In the genomic region with DNA sequence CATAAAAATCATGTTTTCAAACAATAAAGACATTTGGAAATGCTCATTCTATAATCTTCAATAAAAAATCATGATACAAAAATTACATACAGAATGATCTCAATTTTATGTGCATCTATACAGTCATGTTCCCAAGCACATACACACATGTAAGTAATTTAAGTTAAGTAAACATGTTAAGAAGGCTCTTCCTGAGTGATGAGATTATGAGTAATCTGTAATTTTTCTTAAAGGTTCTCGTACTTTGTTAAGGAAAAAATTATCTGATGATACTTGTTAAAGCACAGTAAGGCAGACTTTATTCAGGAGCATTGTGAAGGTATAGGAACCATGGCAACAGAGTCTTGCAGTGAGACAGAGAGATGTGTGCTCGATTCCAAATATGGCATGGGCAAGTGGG, we compare ENCODE assay signal across 25 cellular contexts. TPM values are rescaled to one million over a fixed set of nuclear protein-coding genes. Genes with fewer than 3 reads are reported as not detected.
DNase-seq lines count a peak whose midpoint lies in the region; ATAC-seq and TF ChIP-seq lines count a peak whose summit lies in the region.
"Had no signal": no experiment of that assay in that cellular context is flagged by ENCODE, and none has a peak within 500 bp of the region (broad histone marks: within the 10 kb centered on the region; RNA-seq: fewer than 3 reads in every experiment).

No MANE protein-coding gene starts in this region.

- H2AK5ac ChIP-seq in IMR-90 (ENCODE audit: low read depth, low read length), result no peak overlapping the region
- no peak overlapping the region for H2AK5ac ChIP-seq in mesenchymal stem cell (ENCODE audit: low read length, severe bottlenecking)

- H3K79me2 ChIP-seq in GM23248 (ENCODE audit: insufficient read depth), result no peaks in the 10 kb centered on the region

- TF ChIP-seq CTCF in IMR-90 (conservative IDR thresholded peaks at IDR 0.05; ENCODE audit: low read depth, low read length) (no peak), epithelial cell of esophagus (IDR thresholded peaks at IDR 0.05; ENCODE audit: insufficient read depth, low read depth, low read length, missing control alignments) (no peak)

- H4K20me1 ChIP-seq in GM23248 (ENCODE audit: insufficient read depth) (no peaks in the 10 kb centered on the region), IMR-90 (ENCODE audit: insufficient read depth, low read length) (no peaks in the 10 kb centered on the region)
- H4K20me1 ChIP-seq: BLaER1 treated with 17β-estradiol and CSF1 and Interleukin-3, amounts not matched to agents 10 nM and 100 nM had no signal

- no peaks in the 10 kb centered on the region for H3K4me1 ChIP-seq in GM23248 (ENCODE audit: insufficient read depth)
- H3K4me1 ChIP-seq in IMR-90 (ENCODE audit: control insufficient read depth, insufficient read depth, low read length), result no peaks in the 10 kb centered on the region
- no peaks in the 10 kb centered on the region for H3K4me1 ChIP-seq in mesenchymal stem cell (ENCODE audit: control insufficient read depth, insufficient read depth, low read depth, low read length)
- no peaks in the 10 kb centered on the region for H3K4me1 ChIP-seq in effector memory CD4-positive, alpha-beta T cell (ENCODE audit: control insufficient read depth, insufficient read depth, low read length, poor library complexity, severe bottlenecking)
- H3K4me1 ChIP-seq: A549; BLaER1 treated with 17β-estradiol and CSF1 and Interleukin-3, amounts not matched to agents 10 nM and 100 nM; Caco-2; HAP-1; SJSA1 had no signal

- H3K4me2 ChIP-seq in GM23248 (ENCODE audit: unreplicated experiment) (no peak overlapping the region), IMR-90 (ENCODE audit: low read depth, low read length) (no peak overlapping the region), mesenchymal stem cell (ENCODE audit: low read length, poor library complexity, severe bottlenecking) (no peak overlapping the region)
- H3K4me2 ChIP-seq: A549; BLaER1 treated with 17β-estradiol and CSF1 and Interleukin-3, amounts not matched to agents 10 nM and 100 nM had no signal

- H3K27ac ChIP-seq in GM23248 (no peak overlapping the region), IMR-90 (ENCODE audit: insufficient read depth, low read length) (no peak overlapping the region), mesenchymal stem cell (ENCODE audit: low read length, poor library complexity, severe bottlenecking) (no peak overlapping the region)
- H3K27ac ChIP-seq in effector memory CD4-positive, alpha-beta T cell (ENCODE audit: insufficient read depth, low read length, poor library complexity, severe bottlenecking), result no peak overlapping the region
- H3K27ac ChIP-seq: A549; BLaER1 treated with 17β-estradiol and CSF1 and Interleukin-3, amounts not matched to agents 10 nM and 100 nM; HL-60; SJSA1 had no signal

- no peak overlapping the region for H4K91ac ChIP-seq in IMR-90 (ENCODE audit: insufficient read depth, low read depth, low read length)
- no peak overlapping the region for H4K91ac ChIP-seq in mesenchymal stem cell (ENCODE audit: low read length)

- H2AK9ac ChIP-seq in IMR-90 (replicated peaks; ENCODE audit: low read depth, low read length, poor library complexity), result no peak overlapping the region

- H2BK20ac ChIP-seq in IMR-90 (ENCODE audit: low read depth, low read length), result no peak overlapping the region

- no peak for TF ChIP-seq RAD21 in IMR-90 (IDR thresholded peaks at IDR 0.05; ENCODE audit: low read length)

- DNase-seq in GM23248 (peak; percentile 25), IMR-90 (peak; percentile 1), epithelial cell of esophagus (ENCODE audit: low read depth) (peak; percentile 8), mesenchymal stem cell (no peak), T-helper 2 cell (no peak)
- no peak for DNase-seq in effector memory CD4-positive, alpha-beta T cell
- DNase-seq: AML-193; Caco-2; CD4-positive, alpha-beta memory T cell; DMS79 treated with DMSO at 0.1 percent for 48 hours; GOT3; NCI-H1048; NCI-H1417 treated with DMSO at 0.1 percent for 48 hours; NCI-H1694 treated with DMSO at 0.1 percent for 48 hours; NCI-H2081 treated with DMSO at 0.1 percent for 48 hours; Right ventricle myocardium superior; RPMI8226; T-helper 1 cell had no signal

- no peak overlapping the region for H3K18ac ChIP-seq in IMR-90 (ENCODE audit: low read depth, low read length)
- no peak overlapping the region for H3K18ac ChIP-seq in mesenchymal stem cell (ENCODE audit: low read depth in 1 of 2, low read length in 2 of 2)

- no peaks in the 10 kb centered on the region for H3K9me1 ChIP-seq in IMR-90 (ENCODE audit: insufficient read depth, low read length)

- no peak overlapping the region for H3K14ac ChIP-seq in IMR-90 (replicated peaks; ENCODE audit: low read depth, low read length)
- no peak overlapping the region for H3K14ac ChIP-seq in mesenchymal stem cell (ENCODE audit: low read length in 2 of 2)

- intact Hi-C loops in IMR-90 (cut with micrococcal nuclease), result no loop called here

- H3K9me2 ChIP-seq in GM23248 (ENCODE audit: insufficient read depth), result no peaks in the 10 kb centered on the region

- H2AFZ ChIP-seq in GM23248 (no peak overlapping the region), IMR-90 (replicated peaks; ENCODE audit: low read length, poor library complexity) (no peak overlapping the region), mesenchymal stem cell (ENCODE audit: low read depth, low read length) (peak overlapping the region; percentile 10)

- 21 to 30% methylated on average over 2 of the region's 2 CpGs for WGBS in GM23248 (ENCODE audit: low coverage in 1 of 2, low lambda C conversion rate in 2 of 2, missing lambda C conversion rate in 2 of 2), 2 experiments
- no CpG with 5 or more reads among the region's 2 CpGs for WGBS in IMR-90 (ENCODE audit: extremely low coverage in 2 of 2, insufficient read length in 1 of 2), 2 experiments
- WGBS in mesenchymal stem cell, result 35% methylated on average over 2 of the region's 2 CpGs

- no peak overlapping the region for H3K56ac ChIP-seq in IMR-90 (ENCODE audit: extremely low read depth, insufficient read depth, low read length)

- H3K36me3 ChIP-seq in GM23248 (ENCODE audit: low read depth), result no peaks in the 10 kb centered on the region
- no peaks in the 10 kb centered on the region for H3K36me3 ChIP-seq in IMR-90 (ENCODE audit: control insufficient read depth, insufficient read depth, low read length)
- no peaks in the 10 kb centered on the region for H3K36me3 ChIP-seq in mesenchymal stem cell (ENCODE audit: control insufficient read depth in 1 of 2, insufficient read depth in 2 of 2, low read depth in 1 of 2, low read length in 2 of 2)
- H3K36me3 ChIP-seq in effector memory CD4-positive, alpha-beta T cell (ENCODE audit: control insufficient read depth, insufficient read depth, low read length), result no peaks in the 10 kb centered on the region
- H3K36me3 ChIP-seq: BLaER1 treated with 17β-estradiol and CSF1 and Interleukin-3, amounts not matched to agents 10 nM and 100 nM; HAP-1; SJSA1 had no signal

- H3K4ac ChIP-seq in IMR-90 (ENCODE audit: low read depth, low read length) (no peak overlapping the region), mesenchymal stem cell (ENCODE audit: low read depth in 1 of 2, low read length in 2 of 2) (no peak overlapping the region)

- H3F3A ChIP-seq in GM23248 (ENCODE audit: insufficient read depth), result no peaks in the 10 kb centered on the region

- dilution Hi-C loops in IMR-90 (cut with HindIII; ENCODE audit: low sequenced_read_pairs, unreplicated experiment), result no loop called here

- H3K79me1 ChIP-seq in IMR-90 (ENCODE audit: low read depth in 1 of 2, low read length in 2 of 2) (no peaks in the 10 kb centered on the region), mesenchymal stem cell (replicated peaks; ENCODE audit: low read length, poor library complexity, severe bottlenecking) (no peaks in the 10 kb centered on the region)

- H3K9me3 ChIP-seq in GM23248 (ENCODE audit: low read depth) (no peaks in the 10 kb centered on the region), IMR-90 (ENCODE audit: control insufficient read depth, insufficient read depth, low read length) (no peaks in the 10 kb centered on the region), mesenchymal stem cell (ENCODE audit: control insufficient read depth, low read length) (no peaks in the 10 kb centered on the region)
- H3K9me3 ChIP-seq in effector memory CD4-positive, alpha-beta T cell (ENCODE audit: control insufficient read depth, low read length), result no peaks in the 10 kb centered on the region
- H3K9me3 ChIP-seq: A549, Caco-2, HAP-1, SJSA1 had no signal

- H3K4me3 ChIP-seq in GM23248, result no peak overlapping the region
- H3K4me3 ChIP-seq in IMR-90 (ENCODE audit: insufficient read depth, low read depth, low read length), result no peak overlapping the region
- no peak overlapping the region for H3K4me3 ChIP-seq in epithelial cell of esophagus (ENCODE audit: low read length)
- no peak overlapping the region for H3K4me3 ChIP-seq in mesenchymal stem cell (ENCODE audit: insufficient read depth in 1 of 2, low read depth in 1 of 2, low read length in 2 of 2)
- H3K4me3 ChIP-seq in effector memory CD4-positive, alpha-beta T cell (ENCODE audit: insufficient read depth, low read depth, low read length, poor library complexity, severe bottlenecking), result no peak overlapping the region
- H3K4me3 ChIP-seq: A549; BLaER1 treated with 17β-estradiol and CSF1 and Interleukin-3, amounts not matched to agents 10 nM and 100 nM; HAP-1; SJSA1 had no signal

- POLR2A ChIA-PET in IMR-90 (lab: Charles Lee; ENCODE audit: unreplicated experiment), result no interaction called here

- H2BK12ac ChIP-seq in mesenchymal stem cell (ENCODE audit: low read length in 2 of 2), result no peak overlapping the region

- H3K23ac ChIP-seq in IMR-90 (ENCODE audit: low read depth, low read length) (no peak overlapping the region), mesenchymal stem cell (ENCODE audit: low read length in 2 of 2) (no peak overlapping the region)

- CTCF ChIA-PET in IMR-90 (lab: Yijun Ruan, JAX), result no interaction called here

- no peak overlapping the region for H4K5ac ChIP-seq in IMR-90 (ENCODE audit: low read depth, low read length)

- H2BK15ac ChIP-seq in IMR-90 (ENCODE audit: low read depth, low read length) (no peak overlapping the region), mesenchymal stem cell (ENCODE audit: low read depth, poor library complexity, severe bottlenecking) (no peak overlapping the region)

- 0 out of 2 replicates have a peak, but pooled peaks cover under 1% of the 10 kb centered on the region for H3K27me3 ChIP-seq in GM23248 (replicated peaks; ENCODE audit: insufficient read depth)
- peaks cover 4% of the 10 kb centered on the region for H3K27me3 ChIP-seq in IMR-90 (ENCODE audit: control insufficient read depth, insufficient read depth, low read length)
- H3K27me3 ChIP-seq in mesenchymal stem cell (ENCODE audit: control insufficient read depth in 1 of 2, insufficient read depth in 1 of 2, low read length in 2 of 2), result no peaks in the 10 kb centered on the region
- H3K27me3 ChIP-seq in effector memory CD4-positive, alpha-beta T cell (replicated peaks; ENCODE audit: control insufficient read depth, insufficient read depth, low read length, poor library complexity, severe bottlenecking), result no peaks in the 10 kb centered on the region
- H3K27me3 ChIP-seq: BLaER1 treated with 17β-estradiol and CSF1 and Interleukin-3, amounts not matched to agents 10 nM and 100 nM; SJSA1 had no signal

- H2BK5ac ChIP-seq in IMR-90 (ENCODE audit: low read depth, low read length, poor library complexity, severe bottlenecking), result no peak overlapping the region
- no peak overlapping the region for H2BK5ac ChIP-seq in mesenchymal stem cell (ENCODE audit: low read depth, low read length, poor library complexity, severe bottlenecking)

- no peak overlapping the region for H4K8ac ChIP-seq in IMR-90 (ENCODE audit: low read depth in 2 of 2, low read length in 2 of 2)
- H4K8ac ChIP-seq in mesenchymal stem cell (ENCODE audit: low read length), result no peak overlapping the region

- H2BK120ac ChIP-seq in IMR-90 (ENCODE audit: low read depth, low read length), result no peak overlapping the region
- H2BK120ac ChIP-seq in mesenchymal stem cell (ENCODE audit: low read depth, low read length), result no peak overlapping the region

- ATAC-seq in IMR-90 (ENCODE audit: low read depth) (no peak), GM21360 (IDR thresholded peaks at IDR 0.05; ENCODE audit: unreplicated experiment) (no peak), GM19463 (IDR thresholded peaks at IDR 0.05; ENCODE audit: unreplicated experiment) (no peak)
- ATAC-seq: A549 had no signal

- H3K9ac ChIP-seq in GM23248 (no peak overlapping the region), IMR-90 (ENCODE audit: low read depth, low read length) (no peak overlapping the region), mesenchymal stem cell (ENCODE audit: low read length) (no peak overlapping the region)
- H3K9ac ChIP-seq: BLaER1 treated with 17β-estradiol and CSF1 and Interleukin-3, amounts not matched to agents 10 nM and 100 nM had no signal

- BruUV-seq in IMR-90 (replicated peaks; lab: Mats Ljungman, UMichigan), result no TSS peak

- no peak for TF ChIP-seq POLR2A in IMR-90 (IDR thresholded peaks at IDR 0.05; ENCODE audit: low read depth, low read length)

- in situ Hi-C loops in GM23248 (cut with MboI) (no loop called here), IMR-90 (cut with MboI; ENCODE audit: low sequenced_read_pairs) (no loop called here)

RNA-seq across cellular contexts. Expression of a gene that starts 30.0 kb away (rescaled TPM):
- not detected in 2 replicates for total RNA-seq in GM23248 (2014; rRNA removed; shearing (Covaris generic))
- not detected in 2 replicates for polyA plus RNA-seq in GM23248 (2016; fragmentation: Nextera tagmentation; extraction: Ambion mirVana)
- not detected in 2 replicates for total RNA-seq in IMR-90 (2012; rRNA removed)
- not detected in 2 replicates for polyA plus RNA-seq in IMR-90 (2012; rRNA removed)
- polyA plus RNA-seq in IMR-90 (2012; cell fraction: cytosol; rRNA removed), result not detected in 2 replicates
- not detected in 2 replicates for polyA plus RNA-seq in IMR-90 (2012; cell fraction: nucleus; rRNA removed; ENCODE audit: low replicate concordance)
- not detected for polyA plus RNA-seq in mesenchymal stem cell (2013, experiment 1 of 2)
- not detected for polyA plus RNA-seq in mesenchymal stem cell (2013, experiment 2 of 2)
- total RNA-seq: Caco-2; CD4-positive, alpha-beta memory T cell; SJSA1 had no signal
- polyA plus RNA-seq: A549 had no signal

RNA-seq across cellular contexts. Expression of a gene that starts 36.1 kb away (rescaled TPM):
- 28.3 and 33.5 TPM in 2 replicates for total RNA-seq in GM23248 (2014; rRNA removed; shearing (Covaris generic))
- polyA plus RNA-seq in GM23248 (2016; fragmentation: Nextera tagmentation; extraction: Ambion mirVana) (27.9 and 32.0 TPM in 2 replicates), IMR-90 (2012; rRNA removed) (8.2 and 11.2 TPM in 2 replicates)
- 14.2 and 21.9 TPM in 2 replicates for total RNA-seq in IMR-90 (2012; rRNA removed)
- 2.2 and 2.8 TPM in 2 replicates for polyA plus RNA-seq in IMR-90 (2012; cell fraction: cytosol; rRNA removed)
- 2.0 and 8.7 TPM in 2 replicates for polyA plus RNA-seq in IMR-90 (2012; cell fraction: nucleus; rRNA removed; ENCODE audit: low replicate concordance)
- 33.5 TPM for polyA plus RNA-seq in mesenchymal stem cell (2013, experiment 1 of 2)
- 35.4 TPM for polyA plus RNA-seq in mesenchymal stem cell (2013, experiment 2 of 2)

Comparison
In these comparisons a context has a peak if more than half of its experiments do, and no peak if none do; other contexts are left out.
1. DNase-seq: peak in GM23248 (single experiment), IMR-90 (single experiment) and epithelial cell of esophagus (single experiment); none in mesenchymal stem cell (single experiment), T-helper 2 cell (0 of 5) and effector memory CD4-positive, alpha-beta T cell (0 of 3).